Comparison of ENCODE assay signal across 13 cellular contexts in genomic region chr17:27281438-27281837, GRCh38.
"Had no signal": no experiment of that assay in that cellular context is flagged by ENCODE, and none has a peak within 500 bp of the region (broad histone marks: within the 10 kb centered on the region; RNA-seq: fewer than 3 reads in every experiment).

No MANE protein-coding gene starts in this region.

- DNase-seq: activated CD4-positive, alpha-beta T cell treated with anti-CD3 and anti-CD28 coated beads, Interleukin-2, amount 10 ng/mL, durations not matched to agents 24 days and 14 days; activated naive CD4-positive, alpha-beta T cell treated with anti-CD3 and anti-CD28 coated beads, Interleukin-2, amount 10 ng/mL, durations not matched to agents 7 days and 5 days; adrenal gland; caudate nucleus; effector CD8-positive, alpha-beta T cell; kidney; stimulated activated CD4-positive, alpha-beta T cell treated with anti-CD3 and anti-CD28 coated beads, Interleukin-4, amount 100 ng/mL, for 4 hours; stomach had no signal

- H3K9me3 Mint-ChIP-seq: activated CD4-positive, alpha-beta T cell treated with anti-CD3 and anti-CD28 coated beads, Interleukin-2, amount 10 ng/mL, durations not matched to agents 24 days and 14 days; activated naive CD4-positive, alpha-beta T cell treated with anti-CD3 and anti-CD28 coated beads, Interleukin-2, amount 10 ng/mL, durations not matched to agents 7 days and 5 days; nephron; T-helper 1 cell treated with Interleukin-12 subunit alpha and Interleukin-12 subunit beta and Interleukin-4 antibody, amounts not matched to agents 30 μg/mL and 1 μg/mL, for 36 hours had no signal

- H3K4me1 ChIP-seq: vagina had no signal

- H3K4me3 Mint-ChIP-seq: activated CD4-positive, alpha-beta T cell treated with anti-CD3 and anti-CD28 coated beads, Interleukin-2, amount 10 ng/mL, durations not matched to agents 24 days and 14 days; activated naive CD4-positive, alpha-beta T cell treated with anti-CD3 and anti-CD28 coated beads, Interleukin-2, amount 10 ng/mL, durations not matched to agents 7 days and 5 days; nephron; T-helper 1 cell treated with Interleukin-12 subunit alpha and Interleukin-12 subunit beta and Interleukin-4 antibody, amounts not matched to agents 30 μg/mL and 1 μg/mL, for 36 hours had no signal

- H3K27ac Mint-ChIP-seq: activated CD4-positive, alpha-beta T cell treated with anti-CD3 and anti-CD28 coated beads, Interleukin-2, amount 10 ng/mL, durations not matched to agents 24 days and 14 days; activated naive CD4-positive, alpha-beta T cell treated with anti-CD3 and anti-CD28 coated beads, Interleukin-2, amount 10 ng/mL, durations not matched to agents 7 days and 5 days; nephron; T-helper 1 cell treated with Interleukin-12 subunit alpha and Interleukin-12 subunit beta and Interleukin-4 antibody, amounts not matched to agents 30 μg/mL and 1 μg/mL, for 36 hours had no signal

- H3K4me3 ChIP-seq: adrenal gland, coronary artery, lung, stomach, vagina had no signal

- H3K36me3 Mint-ChIP-seq: activated naive CD4-positive, alpha-beta T cell treated with anti-CD3 and anti-CD28 coated beads, Interleukin-2, amount 10 ng/mL, durations not matched to agents 7 days and 5 days had no signal

- H3K27ac ChIP-seq: vagina had no signal

- H3K36me3 ChIP-seq: adrenal gland, stomach, vagina had no signal

- H3K27me3 ChIP-seq: adrenal gland, stomach, vagina had no signal

- H3K9me3 ChIP-seq: adrenal gland, stomach, vagina had no signal
